8 cellular contexts compared by ENCODE assay signal in the genomic region with DNA sequence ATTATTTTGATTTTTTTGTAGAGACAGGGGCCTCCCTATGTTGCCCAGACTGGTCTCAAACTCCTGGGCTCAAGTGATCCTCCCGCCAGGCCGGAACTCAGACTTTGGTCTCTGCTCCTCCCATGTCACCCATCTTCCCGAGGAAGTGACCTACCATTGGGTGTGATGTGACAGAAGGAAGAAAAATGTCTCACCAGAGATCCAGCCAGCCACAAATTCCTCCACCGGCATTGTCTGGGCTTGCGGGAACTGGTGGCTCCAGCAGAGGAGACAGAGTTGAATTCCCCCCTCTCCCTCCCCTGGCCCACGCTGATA. TPM values are rescaled to one million over a fixed set of nuclear protein-coding genes. Genes with fewer than 3 reads are reported as not detected.
A peak's percentile ranks its signal among the peaks of the same experiment; 100 is the strongest.
DNase-seq lines count a peak whose midpoint lies in the region; ATAC-seq and TF ChIP-seq lines count a peak whose summit lies in the region.

No MANE protein-coding gene starts in this region.

- peak overlapping the region; percentile 69 for H3K4me3 Mint-ChIP-seq in Caco-2 (ENCODE audit: unreplicated experiment)
- H3K4me3 Mint-ChIP-seq in naive B cell = peak overlapping the region; percentile 86 to 98 (median 96)

- no peaks in the 10 kb centered on the region for H3K27me3 ChIP-seq in Caco-2 (replicated peaks; ENCODE audit: control insufficient read depth, insufficient read depth, low read length)
- no peaks in the 10 kb centered on the region for H3K27me3 ChIP-seq in colonic mucosa

- TF ChIP-seq CTCF in Caco-2 (IDR thresholded peaks at IDR 0.05; ENCODE audit: insufficient read depth in 1 of 2, low read depth in 1 of 2, low read length in 1 of 2, severe bottlenecking in 1 of 2, unreplicated experiment in 1 of 2) = no peak
- no peak for TF ChIP-seq CTCF in colonic mucosa (IDR thresholded peaks at IDR 0.05)
- no peak for TF ChIP-seq CTCF in lower leg skin (IDR thresholded peaks at IDR 0.05)

- peaks cover 28% of the 10 kb centered on the region for H3K4me1 Mint-ChIP-seq in Caco-2 (ENCODE audit: low read depth, unreplicated experiment)
- peaks cover 43 to 63% (median 57%) of the 10 kb centered on the region in 3 donors for H3K4me1 Mint-ChIP-seq in naive B cell

- no peaks in the 10 kb centered on the region for H3K9me3 ChIP-seq in Caco-2
- H3K9me3 ChIP-seq in colonic mucosa = no peaks in the 10 kb centered on the region

- H3K27me3 Mint-ChIP-seq in Caco-2 (ENCODE audit: insufficient read depth, unreplicated experiment) = no peaks in the 10 kb centered on the region
- H3K27me3 Mint-ChIP-seq in naive B cell = no peaks in the 10 kb centered on the region

- CTCF ChIA-PET in Caco-2 (lab: Charles Lee) = interaction anchor here (0.6 to 3.0 kb wide), 17 partner anchors 11 to 561 kb away, joined by 3 to 23 read pairs (median 4); no protein-coding TSS in a partner anchor

- H3K9me3 Mint-ChIP-seq in Caco-2 (ENCODE audit: unreplicated experiment) (no peaks in the 10 kb centered on the region), naive B cell (no peaks in the 10 kb centered on the region)

- peak overlapping the region; percentile 98 for H3K27ac ChIP-seq in colonic mucosa

- H3K36me3 Mint-ChIP-seq in Caco-2 (ENCODE audit: insufficient read depth, unreplicated experiment) (peaks cover 19% of the 10 kb centered on the region), naive B cell (no peaks in the 10 kb centered on the region)

- peaks cover 56% of the 10 kb centered on the region for H3K4me1 ChIP-seq in Caco-2
- H3K4me1 ChIP-seq in colonic mucosa = peaks cover 9% of the 10 kb centered on the region

- 0 to 3% methylated on average over 6 of the region's 6 CpGs for WGBS in lower leg skin, 2 donors

- ATAC-seq in GM21723 (IDR thresholded peaks at IDR 0.05; ENCODE audit: unreplicated experiment) (peak; percentile 10), naive B cell (ENCODE audit: low read depth in 2 of 2) (no peak), HG02852 (IDR thresholded peaks at IDR 0.05; ENCODE audit: unreplicated experiment) (no peak)

- H3K9ac ChIP-seq in colonic mucosa (ENCODE audit: low read depth in 2 of 2, low read length in 2 of 2) = peak overlapping the region; percentile 90 to 95

- intact Hi-C loops in Caco-2 (cut with micrococcal nuclease; ENCODE audit: unreplicated experiment) = loop anchor here (1.0 kb wide), 4 partner anchors 10 to 129 kb away; no protein-coding TSS in a partner anchor
- intact Hi-C loops in colonic mucosa (cut with DNase I) = loop anchor here (5.0 kb wide), 1 partner anchor 36 kb away; no protein-coding TSS in a partner anchor
- intact Hi-C loops in lower leg skin (cut with DNase I; ENCODE audit: low total_unique reads) = no loop called here

- BruUV-seq in Caco-2 (replicated peaks; lab: Mats Ljungman, UMichigan) = no TSS peak

- H3K36me3 ChIP-seq in Caco-2 (ENCODE audit: control insufficient read depth, insufficient read depth, low read length) = no peaks in the 10 kb centered on the region
- H3K36me3 ChIP-seq in colonic mucosa = no peaks in the 10 kb centered on the region

- POLR2A ChIA-PET in Caco-2 (lab: Charles Lee) = interaction anchor here (0.6 to 2.1 kb wide), 5 partner anchors 11 to 41 kb away, joined by 3 to 5 read pairs (median 4); a partner anchor contains a TSS

- H3K27ac Mint-ChIP-seq in Caco-2 (ENCODE audit: unreplicated experiment) = peak overlapping the region; percentile 90
- H3K27ac Mint-ChIP-seq in naive B cell = peak overlapping the region; percentile 95 to 100 (median 100)

- DNase-seq in Caco-2 (no peak), OCI-M1 (lab: John Stamatoyannopoulos, UW) (peak; percentile 81), colonic mucosa (no peak), naive B cell (no peak), lower leg skin (ENCODE audit: low spot score in 2 of 2) (no peak), amniotic stem cell (lab: John Stamatoyannopoulos, UW) (no peak)

- H3K4me3 ChIP-seq in Caco-2 (ENCODE audit: low read depth, low read length) (peak overlapping the region; percentile 39), colonic mucosa (peak overlapping the region; percentile 29), lower leg skin (ENCODE audit: low read depth, poor library complexity, severe bottlenecking) (no peak overlapping the region)

- TF ChIP-seq POLR2A in lower leg skin (IDR thresholded peaks at IDR 0.05) = no peak

RNA-seq across cellular contexts. Expression of a gene that starts 0.8 kb away (rescaled TPM):
- total RNA-seq in Caco-2 (2022) (8.1 and 8.5 TPM in 2 replicates), colonic mucosa (1 to 10 TPM; 4.4 to 6.9 TPM), lower leg skin (1 to 10 TPM; 1.8 to 8.0 (median 5.3) TPM)
- 10 to 100 TPM; 10.2 to 35.1 (median 16.2) TPM for polyA plus RNA-seq in naive B cell (ENCODE audit: low read depth in 6 of 6)

RNA-seq across cellular contexts. Expression of a gene that starts 4.8 kb away (rescaled TPM):
- total RNA-seq in Caco-2 (2022) = 35.1 and 38.2 TPM in 2 replicates
- total RNA-seq in colonic mucosa = 10 to 100 TPM; 30.7 to 43.9 TPM
- 10 to 100 TPM; 45.3 to 64.6 (median 53.8) TPM for polyA plus RNA-seq in naive B cell (ENCODE audit: low read depth in 6 of 6)
- 100 to 1,000 TPM in 2 of 4 donors, 10 to 100 TPM in 2; 81.8 to 135 (median 112) TPM for total RNA-seq in lower leg skin

RNA-seq across cellular contexts. Expression of a gene that starts 27.1 kb away (rescaled TPM):
- total RNA-seq in Caco-2 (2022) = 3.0 and 3.2 TPM in 2 replicates
- under 1 TPM; 0.48 to 0.77 TPM for total RNA-seq in colonic mucosa
- polyA plus RNA-seq in naive B cell (ENCODE audit: low read depth in 6 of 6) = 1 to 10 TPM; 1.5 to 3.3 (median 1.8) TPM
- under 1 TPM in 3 of 4 donors, not detected in 1; 0.19 to 0.26 (median 0.20) TPM for total RNA-seq in lower leg skin

RNA-seq across cellular contexts. Expression of a gene that starts 40.9 kb away (rescaled TPM):
- total RNA-seq in Caco-2 (2022) = 235 and 254 TPM in 2 replicates
- 100 to 1,000 TPM; 269 to 502 TPM for total RNA-seq in colonic mucosa
- polyA plus RNA-seq in naive B cell (ENCODE audit: low read depth in 6 of 6) = 1 to 10 TPM in 5 of 6 donors, under 1 TPM in 1; 0.88 to 4.2 (median 1.2) TPM
- 100 to 1,000 TPM; 147 to 645 (median 301) TPM for total RNA-seq in lower leg skin

RNA-seq across cellular contexts. Expression of a gene that starts 48.0 kb away (rescaled TPM):
- total RNA-seq in Caco-2 (2022) (64.2 and 65.3 TPM in 2 replicates), colonic mucosa (10 to 100 TPM; 35.0 to 48.0 TPM), lower leg skin (10 to 100 TPM; 20.6 to 36.4 (median 26.1) TPM)
- 100 to 1,000 TPM in 1 of 6 donors, 10 to 100 TPM in 5; 68.1 to 104 (median 91.9) TPM for polyA plus RNA-seq in naive B cell (ENCODE audit: low read depth in 6 of 6)
